Comparison of ENCODE assay signal across 12 cellular contexts in genomic region chr14:100131181-100131580, GRCh38. TPM values are rescaled to one million over a fixed set of nuclear protein-coding genes. Genes with fewer than 3 reads are reported as not detected.
DNase-seq lines count a peak whose midpoint lies in the region; ATAC-seq and TF ChIP-seq lines count a peak whose summit lies in the region.
"Had no signal": no experiment of that assay in that cellular context is flagged by ENCODE, and none has a peak within 500 bp of the region (broad histone marks: within the 10 kb centered on the region; RNA-seq: fewer than 3 reads in every experiment).

No MANE protein-coding gene starts in this region.

- intact Hi-C loops in vagina (cut with DNase I): no loop called here

- H3K36me3 ChIP-seq in subcutaneous abdominal adipose tissue (ENCODE audit: control insufficient read depth in 5 of 5, insufficient read depth in 5 of 5, low read length in 5 of 5) (peaks cover 0 to 73% (median 29%) of the 10 kb centered on the region in 5 donors), vagina (peaks cover 0 to 19% of the 10 kb centered on the region in 2 donors)
- H3K36me3 ChIP-seq: gastrocnemius medialis had no signal

- H3K9me3 ChIP-seq in subcutaneous abdominal adipose tissue (ENCODE audit: control insufficient read depth in 5 of 5, low read length in 5 of 5): no peaks in the 10 kb centered on the region
- no peaks in the 10 kb centered on the region for H3K9me3 ChIP-seq in vagina
- H3K9me3 ChIP-seq: gastrocnemius medialis had no signal

- peak overlapping the region; percentile 60 for H3K27ac ChIP-seq in subcutaneous abdominal adipose tissue (ENCODE audit: low read depth, low read length)
- no peak overlapping the region for H3K27ac ChIP-seq in vagina
- H3K27ac ChIP-seq: gastrocnemius medialis had no signal

- CTCF ChIA-PET in activated CD4-positive, alpha-beta T cell treated with anti-CD3 and anti-CD28 coated beads, Interleukin-2, amount 10 ng/mL, durations not matched to agents 7 days and 5 days (lab: Charles Lee): interaction anchor here (0.6 to 1.5 kb wide), 4 partner anchors 9 to 88 kb away, joined by 3 to 8 read pairs (median 4); no protein-coding TSS in a partner anchor
- CTCF ChIA-PET in WTC11 (lab: Charles Lee): interaction anchor here (0.8 to 2.7 kb wide), 14 partner anchors 9 to 116 kb away, joined by 3 to 18 read pairs (median 5); partner anchors contain the start of gene DEGS2

- POLR2A ChIA-PET in activated CD4-positive, alpha-beta T cell treated with anti-CD3 and anti-CD28 coated beads, Interleukin-2, amount 10 ng/mL, durations not matched to agents 7 days and 5 days (lab: Charles Lee): no interaction called here
- POLR2A ChIA-PET in WTC11 (lab: Charles Lee): interaction anchor here (1.1 kb wide), 1 partner anchor 24 kb away, joined by 4 read pairs; no protein-coding TSS in a partner anchor

- ATAC-seq in WTC11 (peak; percentile 75), GM21526 (IDR thresholded peaks at IDR 0.05; ENCODE audit: low FRiP score, unreplicated experiment) (no peak)
- ATAC-seq: gastrocnemius medialis had no signal

- H3K27ac Mint-ChIP-seq in activated CD4-positive, alpha-beta T cell treated with anti-CD3 and anti-CD28 coated beads, Interleukin-2, amount 10 ng/mL, durations not matched to agents 7 days and 5 days: peak overlapping the region; percentile 69
- H3K27ac Mint-ChIP-seq in WTC11: peak overlapping the region; percentile 84

- H3K4me1 ChIP-seq in subcutaneous abdominal adipose tissue (ENCODE audit: control insufficient read depth in 5 of 5, insufficient read depth in 5 of 5, low read length in 5 of 5): peaks cover 8 to 51% (median 38%) of the 10 kb centered on the region in 5 donors
- peaks cover 26% of the 10 kb centered on the region for H3K4me1 ChIP-seq in vagina
- H3K4me1 ChIP-seq: gastrocnemius medialis had no signal

- no peak for TF ChIP-seq POLR2A in vagina (IDR thresholded peaks at IDR 0.05)

- H3K4me1 Mint-ChIP-seq in activated CD4-positive, alpha-beta T cell treated with anti-CD3 and anti-CD28 coated beads, Interleukin-2, amount 10 ng/mL, durations not matched to agents 7 days and 5 days: peaks cover 8% of the 10 kb centered on the region
- H3K4me1 Mint-ChIP-seq in WTC11: peaks cover 12% of the 10 kb centered on the region

- H3K27me3 Mint-ChIP-seq in activated CD4-positive, alpha-beta T cell treated with anti-CD3 and anti-CD28 coated beads, Interleukin-2, amount 10 ng/mL, durations not matched to agents 7 days and 5 days: no peaks in the 10 kb centered on the region
- H3K27me3 Mint-ChIP-seq in WTC11 (ENCODE audit: low read depth): no peaks in the 10 kb centered on the region
- H3K27me3 Mint-ChIP-seq: dendritic cell treated with granulocyte-macrophage colony-stimulating factor and Interleukin-4, amounts not matched to agents 40 ng/mL and 50 ng/mL, for 4 days had no signal

- H3K4me3 ChIP-seq in subcutaneous abdominal adipose tissue (ENCODE audit: low read depth in 1 of 5, low read length in 5 of 5): no peak overlapping the region
- no peak overlapping the region for H3K4me3 ChIP-seq in vagina
- H3K4me3 ChIP-seq: gastrocnemius medialis had no signal

- H3K27me3 ChIP-seq in subcutaneous abdominal adipose tissue (ENCODE audit: control insufficient read depth in 5 of 5, insufficient read depth in 4 of 5, low read length in 5 of 5): no peaks in the 10 kb centered on the region
- H3K27me3 ChIP-seq in vagina: no peaks in the 10 kb centered on the region
- H3K27me3 ChIP-seq: gastrocnemius medialis had no signal

- no peak overlapping the region for H3K4me3 Mint-ChIP-seq in activated CD4-positive, alpha-beta T cell treated with anti-CD3 and anti-CD28 coated beads, Interleukin-2, amount 10 ng/mL, durations not matched to agents 7 days and 5 days
- no peak overlapping the region for H3K4me3 Mint-ChIP-seq in WTC11
- H3K4me3 Mint-ChIP-seq: dendritic cell treated with granulocyte-macrophage colony-stimulating factor and Interleukin-4, amounts not matched to agents 40 ng/mL and 50 ng/mL, for 4 days had no signal

- H3K36me3 Mint-ChIP-seq in activated CD4-positive, alpha-beta T cell treated with anti-CD3 and anti-CD28 coated beads, Interleukin-2, amount 10 ng/mL, durations not matched to agents 7 days and 5 days (ENCODE audit: low read depth): peaks cover 83% of the 10 kb centered on the region
- H3K36me3 Mint-ChIP-seq in WTC11: no peaks in the 10 kb centered on the region; the same call in 1 of the 2 replicates

- H3K9me3 Mint-ChIP-seq in activated CD4-positive, alpha-beta T cell treated with anti-CD3 and anti-CD28 coated beads, Interleukin-2, amount 10 ng/mL, durations not matched to agents 7 days and 5 days: no peaks in the 10 kb centered on the region
- no peaks in the 10 kb centered on the region for H3K9me3 Mint-ChIP-seq in WTC11
- H3K9me3 Mint-ChIP-seq: dendritic cell treated with granulocyte-macrophage colony-stimulating factor and Interleukin-4, amounts not matched to agents 40 ng/mL and 50 ng/mL, for 4 days had no signal

- DNase-seq in activated CD4-positive, alpha-beta T cell treated with anti-CD3 and anti-CD28 coated beads, Interleukin-2, amount 10 ng/mL, durations not matched to agents 7 days and 5 days: no peak
- DNase-seq in activated CD4-positive, alpha-beta T cell treated with anti-CD3 and anti-CD28 coated beads for 1 hour: no peak
- DNase-seq in WTC11 (ENCODE audit: low spot score): peak; percentile 29
- peak; percentile 12 for DNase-seq in iPS DF 19.7 (ENCODE audit: low read depth, low spot score)
- no peak for DNase-seq in vagina (ENCODE audit: extremely low spot score in 2 of 2)
- no peak for DNase-seq in GOT3 (lab: John Stamatoyannopoulos, UW)
- DNase-seq: gastrocnemius medialis; NCI-H446 treated with DMSO at 0.1 percent for 48 hours; stimulated activated CD4-positive, alpha-beta T cell treated with anti-CD3 and anti-CD28 coated beads, Interleukin-2, amount 100 ng/mL, for 48 hours had no signal

- no peak for TF ChIP-seq CTCF in WTC11 (IDR thresholded peaks at IDR 0.05)
- TF ChIP-seq CTCF in vagina (IDR thresholded peaks at IDR 0.05): no peak

- no peak overlapping the region for H3K9ac ChIP-seq in subcutaneous abdominal adipose tissue (ENCODE audit: low read length in 5 of 5)

TF ChIP-seq in WTC11, 78 proteins besides CTCF, POLR2A, EP300 and RAD21 (continues in another document):
- no peak for TF ChIP-seq SMAD4 (CRISPR knock-in tag; IDR thresholded peaks at IDR 0.05)
- no peak for TF ChIP-seq ELF4 (CRISPR knock-in tag; IDR thresholded peaks at IDR 0.05; ENCODE audit: low read depth)
- TF ChIP-seq ZNF416 (CRISPR knock-in tag; IDR thresholded peaks at IDR 0.05): no peak
- no peak for TF ChIP-seq ZNF396 (CRISPR knock-in tag; IDR thresholded peaks at IDR 0.05; ENCODE audit: borderline replicate concordance)
- TF ChIP-seq ATF1 (CRISPR knock-in tag; IDR thresholded peaks at IDR 0.05): no peak
- no peak for TF ChIP-seq IRF1 (CRISPR knock-in tag; IDR thresholded peaks at IDR 0.05)
- TF ChIP-seq, protein P1, sequence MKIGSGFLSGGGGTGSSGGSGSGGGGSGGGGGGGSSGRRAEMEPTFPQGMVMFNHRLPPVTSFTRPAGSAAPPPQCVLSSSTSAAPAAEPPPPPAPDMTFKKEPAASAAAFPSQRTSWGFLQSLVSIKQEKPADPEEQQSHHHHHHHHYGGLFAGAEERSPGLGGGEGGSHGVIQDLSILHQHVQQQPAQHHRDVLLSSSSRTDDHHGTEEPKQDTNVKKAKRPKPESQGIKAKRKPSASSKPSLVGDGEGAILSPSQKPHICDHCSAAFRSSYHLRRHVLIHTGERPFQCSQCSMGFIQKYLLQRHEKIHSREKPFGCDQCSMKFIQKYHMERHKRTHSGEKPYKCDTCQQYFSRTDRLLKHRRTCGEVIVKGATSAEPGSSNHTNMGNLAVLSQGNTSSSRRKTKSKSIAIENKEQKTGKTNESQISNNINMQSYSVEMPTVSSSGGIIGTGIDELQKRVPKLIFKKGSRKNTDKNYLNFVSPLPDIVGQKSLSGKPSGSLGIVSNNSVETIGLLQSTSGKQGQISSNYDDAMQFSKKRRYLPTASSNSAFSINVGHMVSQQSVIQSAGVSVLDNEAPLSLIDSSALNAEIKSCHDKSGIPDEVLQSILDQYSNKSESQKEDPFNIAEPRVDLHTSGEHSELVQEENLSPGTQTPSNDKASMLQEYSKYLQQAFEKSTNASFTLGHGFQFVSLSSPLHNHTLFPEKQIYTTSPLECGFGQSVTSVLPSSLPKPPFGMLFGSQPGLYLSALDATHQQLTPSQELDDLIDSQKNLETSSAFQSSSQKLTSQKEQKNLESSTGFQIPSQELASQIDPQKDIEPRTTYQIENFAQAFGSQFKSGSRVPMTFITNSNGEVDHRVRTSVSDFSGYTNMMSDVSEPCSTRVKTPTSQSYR (CRISPR knock-in tag; IDR thresholded peaks at IDR 0.05): no peak
- TF ChIP-seq STAT6 (CRISPR knock-in tag; conservative IDR thresholded peaks at IDR 0.05; ENCODE audit: low read depth): no peak
- no peak for TF ChIP-seq GTF2I (CRISPR knock-in tag; conservative IDR thresholded peaks at IDR 0.05)
- TF ChIP-seq ETV6 (CRISPR knock-in tag; IDR thresholded peaks at IDR 0.05): no peak

RNA-seq across cellular contexts. Expression of gene DEGS2, which starts 28.3 kb away (rescaled TPM):
- under 1 TPM; 0.15 to 0.23 TPM for total RNA-seq in activated CD4-positive, alpha-beta T cell treated with anti-CD3 and anti-CD28 coated beads, Interleukin-2, amount 10 ng/mL, durations not matched to agents 7 days and 5 days
- total RNA-seq in WTC11 (2021): 0.53 to 1.6 TPM (median 0.55 TPM) in 3 replicates
- 19.9 TPM for total RNA-seq in vagina

Comparison
In these comparisons a context has a peak if more than half of its experiments do, and no peak if none do; other contexts are left out.
1. DNase-seq: peak in WTC11 (single experiment) and iPS DF 19.7 (single experiment); none in activated CD4-positive, alpha-beta T cell treated with anti-CD3 and anti-CD28 coated beads, Interleukin-2, amount 10 ng/mL, durations not matched to agents 7 days and 5 days (single experiment), activated CD4-positive, alpha-beta T cell treated with anti-CD3 and anti-CD28 coated beads for 1 hour (single experiment), vagina (0 of 2) and GOT3 (single experiment).